ENCODE assay signal across 8 cellular contexts in genomic region chr3:47513125-47513929, GRCh38. TPM values are rescaled to one million over a fixed set of nuclear protein-coding genes. Genes with fewer than 3 reads are reported as not detected.
DNase-seq lines count a peak whose midpoint lies in the region; ATAC-seq and TF ChIP-seq lines count a peak whose summit lies in the region.

Gene ELP6, minus strand, starts transcription at chr3:47513712. Its CDS starts 122 bp downstream, at chr3:47513590.

- ATAC-seq in HG03196 (IDR thresholded peaks at IDR 0.05; ENCODE audit: unreplicated experiment) (peak; percentile 95), WTC11 (peak; percentile 99)

- H3K4me1 Mint-ChIP-seq in WTC11 = peaks cover 17% of the 10 kb centered on the region; the same call in 1 of the 2 replicates

- H3K27me3 Mint-ChIP-seq in WTC11 (ENCODE audit: low read depth) = no peaks in the 10 kb centered on the region; the same call in 1 of the 2 replicates

- H3K27ac Mint-ChIP-seq in WTC11 = peak within 1 kb of the TSS; percentile 96

- POLR2A ChIA-PET in WTC11 (lab: Charles Lee) = interaction anchor here (0.6 to 1.7 kb wide), 4 partner anchors 9 to 93 kb away, joined by 3 to 4 read pairs (median 3); no protein-coding TSS in a partner anchor

- H3K9me3 Mint-ChIP-seq in WTC11 = no peaks in the 10 kb centered on the region

- TF ChIP-seq POLR2A in GM18951 (IDR thresholded peaks at IDR 0.05; ENCODE audit: extremely low read depth, insufficient read depth, insufficient read length) = peak; percentile 96

- CTCF ChIA-PET in WTC11 (lab: Charles Lee) = interaction anchor here (2.3 to 2.4 kb wide), 2 partner anchors 9 to 92 kb away, joined by 6 to 9 read pairs; no protein-coding TSS in a partner anchor

- peaks cover 27% of the 10 kb centered on the region for H3K36me3 Mint-ChIP-seq in WTC11

- peak within 1 kb of the TSS; percentile 64 to 79 for H3K4me3 ChIP-seq in cardiac fibroblast (replicated peaks in 1 of 2; ENCODE audit: low read depth in 2 of 2, low read length in 2 of 2)

- TF ChIP-seq CTCF in AG09319 (IDR thresholded peaks at IDR 0.05; ENCODE audit: low read depth, low read length) (peak; percentile 35), WTC11 (IDR thresholded peaks at IDR 0.05) (no peak; the same call in 1 of the 2 replicates), cardiac fibroblast (IDR thresholded peaks at IDR 0.05; ENCODE audit: low read depth, low read length) (peak; percentile 56)

- peak within 1 kb of the TSS; percentile 95 for H3K4me3 Mint-ChIP-seq in WTC11

- peak; percentile 91 for DNase-seq in AG09319 (ENCODE audit: extremely low read depth, low read depth)
- peak; percentile 93 for DNase-seq in NCI-H226
- DNase-seq in WTC11 (ENCODE audit: low spot score) = peak; percentile 98
- DNase-seq in cardiac fibroblast (ENCODE audit: low read depth in 2 of 2) = peak; percentile 97 to 98
- DNase-seq in iPS-NIHi7 (ENCODE audit: extremely low spot score) = peak; percentile 98
- DNase-seq in smooth muscle cell of the brain vasculature (ENCODE audit: low read depth, low spot score) = peak; percentile 80

- in situ Hi-C loops in GM18951 (cut with MboI; ENCODE audit: low sequenced_read_pairs, unreplicated experiment) = no loop called here

TF ChIP-seq in WTC11, 78 proteins besides CTCF, POLR2A, EP300 and RAD21:
- TF ChIP-seq HMGXB4 (CRISPR knock-in tag; IDR thresholded peaks at IDR 0.05) (0 out of 2 replicates have a peak, but pooled peaks have one; percentile 2), CREM (CRISPR knock-in tag; IDR thresholded peaks at IDR 0.05) (no peak), E2F5 (CRISPR knock-in tag; IDR thresholded peaks at IDR 0.05) (peak; percentile 66; the same call in 1 of the 2 replicates), MAX (CRISPR knock-in tag; IDR thresholded peaks at IDR 0.05) (peak; percentile 85), ZBTB21 (CRISPR knock-in tag; IDR thresholded peaks at IDR 0.05; ENCODE audit: borderline replicate concordance) (no peak), OVOL2 (CRISPR knock-in tag; IDR thresholded peaks at IDR 0.05; ENCODE audit: borderline replicate concordance) (no peak), NFE2L1 (CRISPR knock-in tag; IDR thresholded peaks at IDR 0.05) (0 out of 2 replicates have a peak, but pooled peaks have one; percentile 38), JUN (CRISPR knock-in tag; IDR thresholded peaks at IDR 0.05) (no peak), USF1 (CRISPR knock-in tag; IDR thresholded peaks at IDR 0.05) (0 out of 2 replicates have a peak, but pooled peaks have one; percentile 34), SMAD3 (CRISPR knock-in tag; IDR thresholded peaks at IDR 0.05; ENCODE audit: borderline replicate concordance) (0 out of 2 replicates have a peak, but pooled peaks have one; percentile 18), ZBTB43 (CRISPR knock-in tag; IDR thresholded peaks at IDR 0.05) (no peak), TEAD1 (CRISPR knock-in tag; IDR thresholded peaks at IDR 0.05) (peak; percentile 55), ZNF121 (CRISPR knock-in tag; IDR thresholded peaks at IDR 0.05) (no peak), FOXP4 (CRISPR knock-in tag; IDR thresholded peaks at IDR 0.05) (peak; percentile 55), FOXP1 (CRISPR knock-in tag; IDR thresholded peaks at IDR 0.05; ENCODE audit: borderline replicate concordance) (peak; percentile 7; the same call in 1 of the 2 replicates), ELF4 (CRISPR knock-in tag; IDR thresholded peaks at IDR 0.05; ENCODE audit: low read depth) (no peak), ATF1 (CRISPR knock-in tag; IDR thresholded peaks at IDR 0.05) (no peak), SP1 (CRISPR knock-in tag; conservative IDR thresholded peaks at IDR 0.05) (peak; percentile 85), NR2C2 (CRISPR knock-in tag; IDR thresholded peaks at IDR 0.05) (peak; percentile 79), GABPB1 (CRISPR knock-in tag; IDR thresholded peaks at IDR 0.05) (peak; percentile 76), ETV6 (CRISPR knock-in tag; IDR thresholded peaks at IDR 0.05) (peak; percentile 75)
TF ChIP-seq in WTC11: peak in this region for 13.

RNA-seq across cellular contexts. Expression of gene ELP6, which starts in this region (rescaled TPM):
- total RNA-seq in WTC11 (2021) = 62.0 to 67.6 TPM (median 65.4 TPM) in 3 replicates

Comparison
In these comparisons a context has a peak if more than half of its experiments do, and no peak if none do; other contexts are left out.
1. Peak in every context shown above with its lines: DNase-seq, ATAC-seq and H3K4me3 ChIP-seq.